In genomic region chr2:201852462-201852861, GRCh38 we compare ENCODE assay signal across 28 cellular contexts. TPM values are rescaled to one million over a fixed set of nuclear protein-coding genes. Genes with fewer than 3 reads are reported as not detected.
DNase-seq lines count a peak whose midpoint lies in the region; ATAC-seq, FAIRE-seq and TF ChIP-seq lines count a peak whose summit lies in the region.
"Had no signal": no experiment of that assay in that cellular context is flagged by ENCODE, and none has a peak within 500 bp of the region (broad histone marks: within the 10 kb centered on the region; RNA-seq: fewer than 3 reads in every experiment).

No MANE protein-coding gene starts in this region.

- peak; percentile 42 for FAIRE-seq in G401.6 (lab: Jason Lieb, UNC)
- FAIRE-seq in GM12878 (lab: Jason Lieb, UNC), result no peak
- FAIRE-seq: GM12891, islet of Langerhans, TTC549 had no signal

- H3K27me3 Mint-ChIP-seq in nephron (ENCODE audit: low read depth), result no peaks in the 10 kb centered on the region
- H3K27me3 Mint-ChIP-seq in activated CD4-positive, alpha-beta T cell treated with anti-CD3 and anti-CD28 coated beads, Interleukin-2, amount 10 ng/mL, durations not matched to agents 24 days and 14 days, result peaks cover 14% of the 10 kb centered on the region

- no peaks in the 10 kb centered on the region for H3K9me3 Mint-ChIP-seq in nephron
- no peaks in the 10 kb centered on the region for H3K9me3 Mint-ChIP-seq in activated CD4-positive, alpha-beta T cell treated with anti-CD3 and anti-CD28 coated beads, Interleukin-2, amount 10 ng/mL, durations not matched to agents 24 days and 14 days

- no peak for TF ChIP-seq EP300 in GM12878 (IDR thresholded peaks at IDR 0.05; ENCODE audit: borderline replicate concordance in 1 of 2, control insufficient read depth in 1 of 2, low read depth in 2 of 2, low read length in 2 of 2)

- H4K20me1 ChIP-seq in KMS-11 (ENCODE audit: insufficient read depth), result no peaks in the 10 kb centered on the region
- no peaks in the 10 kb centered on the region for H4K20me1 ChIP-seq in GM12878 (ENCODE audit: control insufficient read depth, insufficient read depth)

- in situ Hi-C loops in GM12878 (cut with MboI), result no loop called here

- RAD21 ChIA-PET in GM12878 (lab: Charles Lee; ENCODE audit: unreplicated experiment), result no interaction called here

- no peaks in the 10 kb centered on the region for H3K36me3 Mint-ChIP-seq in nephron (ENCODE audit: low read depth)
- H3K36me3 Mint-ChIP-seq in activated CD4-positive, alpha-beta T cell treated with anti-CD3 and anti-CD28 coated beads, Interleukin-2, amount 10 ng/mL, durations not matched to agents 24 days and 14 days (ENCODE audit: low read depth), result no peaks in the 10 kb centered on the region

- CTCF ChIA-PET in GM12878 (lab: Yijun Ruan, JAX), result no interaction called here

- no peak for TF ChIP-seq POLR2A in GM12878 (IDR thresholded peaks at IDR 0.05; ENCODE audit: low read depth, low read length)

- H3K27ac ChIP-seq in KMS-11 (peak overlapping the region; percentile 57; the same call in 1 of the 2 replicates), GM12878 (ENCODE audit: control insufficient read depth, insufficient read depth) (no peak overlapping the region)
- H3K27ac ChIP-seq: C4-2B, HL-60, right lobe of liver, testis had no signal

- H3K4me2 ChIP-seq in KMS-11 (peak overlapping the region; percentile 85), GM12878 (ENCODE audit: control insufficient read depth, insufficient read depth) (no peak overlapping the region)

- no peaks in the 10 kb centered on the region for H3K9me3 ChIP-seq in GM12878 (replicated peaks; ENCODE audit: control insufficient read depth, insufficient read depth, low read length)
- H3K9me3 ChIP-seq: Caco-2, right lobe of liver, testis had no signal

- TF ChIP-seq CTCF in KMS-11 (conservative IDR thresholded peaks at IDR 0.05; ENCODE audit: low read depth, low read length) (no peak), GM12878 (IDR thresholded peaks at IDR 0.05 in 2 of 3, conservative IDR thresholded peaks at IDR 0.05 in 1 of 3; ENCODE audit: control insufficient read depth in 2 of 3, extremely low read depth in 1 of 3, insufficient read depth in 1 of 3, low read depth in 3 of 3, low read length in 3 of 3) (no peak), nephron (IDR thresholded peaks at IDR 0.05; ENCODE audit: unreplicated experiment in 3 of 3) (no peak)

- intact Hi-C loops in GM12878 (cut with micrococcal nuclease; ENCODE audit: unreplicated experiment), result no loop called here
- intact Hi-C loops in activated CD4-positive, alpha-beta T cell treated with anti-CD3 and anti-CD28 coated beads, Interleukin-2, amount 10 ng/mL, durations not matched to agents 24 days and 14 days (cut with micrococcal nuclease), result no loop called here

- SMC1A ChIA-PET in GM12878 (lab: Charles Lee; ENCODE audit: uncharacterized antibody, unreplicated experiment), result no interaction called here

- peak overlapping the region; percentile 17; the same call in 1 of the 2 replicates for H3K9ac ChIP-seq in KMS-11
- H3K9ac ChIP-seq in GM12878 (ENCODE audit: control insufficient read depth, insufficient read depth, low read length), result no peak overlapping the region

- H3K4me1 Mint-ChIP-seq in nephron, result peaks cover 55% of the 10 kb centered on the region
- H3K4me1 Mint-ChIP-seq in activated CD4-positive, alpha-beta T cell treated with anti-CD3 and anti-CD28 coated beads, Interleukin-2, amount 10 ng/mL, durations not matched to agents 24 days and 14 days, result no peaks in the 10 kb centered on the region

- ATAC-seq in GM12878, result peak; percentile 34; the same call in 1 of the 3 replicates
- ATAC-seq: left ventricle myocardium superior, right lobe of liver had no signal

- H2AFZ ChIP-seq in KMS-11 (ENCODE audit: low read depth) (0 out of 2 replicates have a peak overlapping the region, but pooled peaks have one; percentile 3), GM12878 (ENCODE audit: control insufficient read depth, low read depth, low read length) (no peak overlapping the region)

- H3K27ac Mint-ChIP-seq in nephron, result peak overlapping the region; percentile 63 to 88 (median 77)
- H3K27ac Mint-ChIP-seq in activated CD4-positive, alpha-beta T cell treated with anti-CD3 and anti-CD28 coated beads, Interleukin-2, amount 10 ng/mL, durations not matched to agents 24 days and 14 days, result no peak overlapping the region

- TF ChIP-seq RAD21 in GM12878 (IDR thresholded peaks at IDR 0.05; ENCODE audit: insufficient read depth, low read depth, low read length), result no peak

- H3K4me3 Mint-ChIP-seq in nephron, result no peak overlapping the region
- no peak overlapping the region for H3K4me3 Mint-ChIP-seq in activated CD4-positive, alpha-beta T cell treated with anti-CD3 and anti-CD28 coated beads, Interleukin-2, amount 10 ng/mL, durations not matched to agents 24 days and 14 days

- POLR2A ChIA-PET in GM12878 (lab: Charles Lee), result no interaction called here

- H3K79me2 ChIP-seq in KMS-11 (ENCODE audit: insufficient read depth, low read depth) (no peaks in the 10 kb centered on the region), GM12878 (ENCODE audit: control insufficient read depth, insufficient read depth, low read length) (no peaks in the 10 kb centered on the region)

- H3K4me1 ChIP-seq in KMS-11 (ENCODE audit: low read depth, poor library complexity, severe bottlenecking), result peaks cover 40% of the 10 kb centered on the region
- H3K4me1 ChIP-seq in GM12878 (ENCODE audit: control insufficient read depth, insufficient read depth, low read length), result no peaks in the 10 kb centered on the region
- H3K4me1 ChIP-seq: Caco-2, right lobe of liver, testis had no signal

- no peaks in the 10 kb centered on the region for H3K27me3 ChIP-seq in KMS-11 (ENCODE audit: insufficient read depth, low read depth)
- no peaks in the 10 kb centered on the region; a peak in 1 of 4 replicates for H3K27me3 ChIP-seq in GM12878 (replicated peaks in 1 of 2; ENCODE audit: control insufficient read depth in 2 of 2, insufficient read depth in 2 of 2, low read length in 1 of 2)
- H3K27me3 ChIP-seq: right lobe of liver, testis had no signal

- DNase-seq in GM12878 (ENCODE audit: low read depth, low spot score) (no peak), 8988T (no peak), T-helper 2 cell (no peak), occipital lobe (lab: John Stamatoyannopoulos, UW) (no peak)
- no peak for DNase-seq in activated CD4-positive, alpha-beta T cell treated with anti-CD3 and anti-CD28 coated beads, Interleukin-2, amount 10 ng/mL, durations not matched to agents 24 days and 14 days
- DNase-seq: activated CD4-positive, alpha-beta T cell treated with anti-CD3 and anti-CD28 coated beads, Interleukin-2, amount 50 U/mL, for 48 hours; activated naive CD4-positive, alpha-beta T cell treated with anti-CD3 and anti-CD28 coated beads, Interleukin-2, amount 50 U/mL, for 16 hours; amygdala; Caco-2; central memory CD4-positive, alpha-beta T cell; GOT3; Karpas-422; left ventricle myocardium superior; NCI-H1694 treated with DMSO at 0.1 percent for 48 hours; NCI-H226; right lobe of liver; stimulated activated naive CD4-positive, alpha-beta T cell; testis had no signal

- no TSS peak for BruUV-seq in GM12878 (replicated peaks; lab: Mats Ljungman, UMichigan)

- H3K36me3 ChIP-seq in KMS-11 (ENCODE audit: insufficient read depth) (no peaks in the 10 kb centered on the region), GM12878 (ENCODE audit: control insufficient read depth in 2 of 2, insufficient read depth in 2 of 2, low read length in 1 of 2) (no peaks in the 10 kb centered on the region)
- H3K36me3 ChIP-seq: right lobe of liver had no signal

- H3K4me3 ChIP-seq in KMS-11 (IDR thresholded peaks at IDR 0.05; ENCODE audit: insufficient read depth, low read depth, low read length) (no peak overlapping the region), GM12878 (no peak overlapping the region)
- H3K4me3 ChIP-seq: right lobe of liver, testis had no signal

TF ChIP-seq in GM12878, 131 proteins besides CTCF, POLR2A, EP300 and RAD21 (continues in another document):
- TF ChIP-seq E2F8 (IDR thresholded peaks at IDR 0.05; ENCODE audit: low read depth, partially characterized antibody) (no peak), SIN3A (IDR thresholded peaks at IDR 0.05; ENCODE audit: low read depth, low read length) (no peak)

RNA-seq across cellular contexts. Expression of gene CDK15, which starts 46.1 kb away (rescaled TPM):
- not detected in 2 replicates for total RNA-seq in GM12878 (2013; cell fraction: nucleolus; rRNA removed)
- total RNA-seq in GM12878 (2014; rRNA removed) (not detected in 2 replicates), GM12878 (2014; rRNA removed; fragmentation: Illumina TruSeq; extraction: Trizol) (0.04 TPM in 1 of 2 replicates, not detected in the other), GM12878 (2021) (not detected in 2 replicates), occipital lobe (not detected)
- not detected for polyA plus RNA-seq in GM12878 (2011; ENCODE audit: low read depth)
- polyA plus RNA-seq in GM12878 (2011; rRNA removed) (0.01 TPM in 1 of 2 replicates, not detected in the other), GM12878 (2014; fragmentation: Illumina TruSeq; extraction: Trizol) (not detected in 2 replicates), GM12878 (2014; fragmentation: Nextera tagmentation; extraction: Ambion mirVana) (not detected), GM12878 (2014; rRNA removed) (not detected in 2 replicates), GM12878 (2016; fragmentation: Nextera tagmentation; extraction: Ambion mirVana) (not detected)
- not detected in 2 replicates for polyA plus RNA-seq in GM12878 (2011; cell fraction: cytosol; rRNA removed)
- not detected in 2 replicates for polyA plus RNA-seq in GM12878 (2011; cell fraction: nucleus; rRNA removed)
- not detected in 2 replicates for polyA plus RNA-seq in GM12878 (2012)
- polyA minus RNA-seq in GM12878 (2011; rRNA and poly(A)+ RNA removed), result not detected in 2 replicates
- not detected in 2 replicates for polyA minus RNA-seq in GM12878 (2011; cell fraction: cytosol; rRNA and poly(A)+ RNA removed)
- polyA minus RNA-seq in GM12878 (2011; cell fraction: nucleus; rRNA and poly(A)+ RNA removed), result not detected in 2 replicates
- total RNA-seq in activated CD4-positive, alpha-beta T cell treated with anti-CD3 and anti-CD28 coated beads, Interleukin-2, amount 10 ng/mL, durations not matched to agents 24 days and 14 days, result not detected in 2 replicates
- total RNA-seq: Caco-2; dermis microvascular lymphatic vessel endothelial cell; right lobe of liver; T-helper 1 cell treated with Interleukin-12 subunit alpha and Interleukin-12 subunit beta and Interleukin-4 antibody, amounts not matched to agents 30 ng/mL and 1 ng/mL, for 36 hours had no signal
